ENCODE assay signal across 7 cellular contexts in genomic region chr20:12083269-12083668, GRCh38.
"Had no signal": no experiment of that assay in that cellular context is flagged by ENCODE, and none has a peak within 500 bp of the region (broad histone marks: within the 10 kb centered on the region; RNA-seq: fewer than 3 reads in every experiment).

No MANE protein-coding gene starts in this region.

- H3K27ac ChIP-seq: HL-60, KMS-11 had no signal

- H3K9ac ChIP-seq: KMS-11 had no signal

- H3K4me3 ChIP-seq: K562 had no signal

- DNase-seq: IMR-90, KBM-7, KG1 had no signal

- ATAC-seq: K562 had no signal

- FAIRE-seq: HTR-8/SVneo, K562 had no signal

- H3K4me2 ChIP-seq: KMS-11 had no signal
